Comparison of ENCODE assay signal across 23 cellular contexts in genomic region chr11:7611411-7611810, GRCh38.
"Had no signal": no experiment of that assay in that cellular context is flagged by ENCODE, and none has a peak within 500 bp of the region (broad histone marks: within the 10 kb centered on the region; RNA-seq: fewer than 3 reads in every experiment).

No MANE protein-coding gene starts in this region.

- H3K36me3 ChIP-seq: prostate gland had no signal

- H3K4me3 ChIP-seq: lung, prostate gland, suprapubic skin, transverse colon had no signal

- H3K27me3 ChIP-seq: foreskin keratinocyte, suprapubic skin, transverse colon had no signal

- H3K9me3 Mint-ChIP-seq: activated CD4-positive, alpha-beta T cell treated with anti-CD3 and anti-CD28 coated beads, Interleukin-2, amount 10 ng/mL, durations not matched to agents 24 days and 14 days; activated naive CD4-positive, alpha-beta T cell treated with anti-CD3 and anti-CD28 coated beads, Interleukin-2, amount 10 ng/mL, durations not matched to agents 7 days and 5 days; activated naive CD8-positive, alpha-beta T cell treated with anti-CD3 and anti-CD28 coated beads, Interleukin-2, amount 50 U/mL, for 24 hours; stimulated activated naive CD8-positive, alpha-beta T cell treated with anti-CD3 and anti-CD28 coated beads, Interleukin-15, Interleukin-2, amounts not matched to agents 100 ng/mL and 50 ng/mL, for 24 hours; T-cell had no signal

- H3K4me3 Mint-ChIP-seq: activated CD4-positive, alpha-beta T cell treated with anti-CD3 and anti-CD28 coated beads, Interleukin-2, amount 10 ng/mL, durations not matched to agents 24 days and 14 days; activated CD8-positive, alpha-beta T cell treated with anti-CD3 and anti-CD28 coated beads, Interleukin-2, amount 10 ng/mL, durations not matched to agents 7 days and 5 days; activated naive CD4-positive, alpha-beta T cell treated with anti-CD3 and anti-CD28 coated beads, Interleukin-2, amount 10 ng/mL, durations not matched to agents 7 days and 5 days; activated naive CD8-positive, alpha-beta T cell treated with anti-CD3 and anti-CD28 coated beads, Interleukin-2, amount 50 U/mL, for 24 hours; stimulated activated naive CD8-positive, alpha-beta T cell treated with anti-CD3 and anti-CD28 coated beads, Interleukin-15, Interleukin-2, amounts not matched to agents 100 ng/mL and 50 ng/mL, for 24 hours; T-cell had no signal

- H3K27ac Mint-ChIP-seq: activated CD4-positive, alpha-beta T cell treated with anti-CD3 and anti-CD28 coated beads, Interleukin-2, amount 10 ng/mL, durations not matched to agents 24 days and 14 days; activated CD8-positive, alpha-beta T cell treated with anti-CD3 and anti-CD28 coated beads, Interleukin-2, amount 10 ng/mL, durations not matched to agents 7 days and 5 days; activated naive CD4-positive, alpha-beta T cell treated with anti-CD3 and anti-CD28 coated beads, Interleukin-2, amount 10 ng/mL, durations not matched to agents 7 days and 5 days; activated naive CD8-positive, alpha-beta T cell treated with anti-CD3 and anti-CD28 coated beads, Interleukin-2, amount 50 U/mL, for 24 hours; stimulated activated naive CD8-positive, alpha-beta T cell treated with anti-CD3 and anti-CD28 coated beads, Interleukin-15, Interleukin-2, amounts not matched to agents 100 ng/mL and 50 ng/mL, for 24 hours; T-cell had no signal

- H3K9me3 ChIP-seq: prostate gland, suprapubic skin, transverse colon had no signal

- H3K4me1 Mint-ChIP-seq: activated CD4-positive, alpha-beta T cell treated with anti-CD3 and anti-CD28 coated beads, Interleukin-2, amount 10 ng/mL, durations not matched to agents 24 days and 14 days; activated naive CD4-positive, alpha-beta T cell treated with anti-CD3 and anti-CD28 coated beads, Interleukin-2, amount 10 ng/mL, durations not matched to agents 7 days and 5 days; activated naive CD8-positive, alpha-beta T cell treated with anti-CD3 and anti-CD28 coated beads, Interleukin-2, amount 50 U/mL, for 24 hours; T-cell had no signal

- H3K27ac ChIP-seq: epithelial cell of prostate, foreskin keratinocyte, transverse colon had no signal

- DNase-seq: activated CD4-positive, alpha-beta T cell treated with anti-CD3 and anti-CD28 coated beads, Interleukin-2, amount 10 ng/mL, durations not matched to agents 24 days and 14 days; activated CD4-positive, CD25-positive, alpha-beta regulatory T cell; activated CD8-positive, alpha-beta T cell treated with anti-CD3 and anti-CD28 coated beads, Interleukin-2, amount 10 ng/mL, durations not matched to agents 7 days and 5 days; activated effector memory CD4-positive, alpha-beta T cell treated with Interleukin-2 at 50 U/mL for 16 hours; activated naive CD4-positive, alpha-beta T cell treated with anti-CD3 and anti-CD28 coated beads, Interleukin-2, amount 10 ng/mL, durations not matched to agents 7 days and 5 days; activated naive CD8-positive, alpha-beta T cell treated with anti-CD3 and anti-CD28 coated beads, Interleukin-2, amount 50 U/mL, for 24 hours; activated T-cell treated with anti-CD3 and anti-CD28 coated beads, Interleukin-2, amount 50 U/mL, for 48 hours; anterior cingulate cortex; effector CD8-positive, alpha-beta T cell; foreskin keratinocyte; hippocampal formation; occipital lobe; right cardiac atrium; stimulated activated CD4-positive, alpha-beta T cell treated with anti-CD3 and anti-CD28 coated beads, Interleukin-15, amount 100 ng/mL, for 24 hours; stimulated activated CD4-positive, alpha-beta T cell treated with anti-CD3 and anti-CD28 coated beads, Interleukin-2, amount 100 ng/mL, for 48 hours; T-cell; T-helper 9 cell; transverse colon had no signal

- H3K27me3 Mint-ChIP-seq: activated CD4-positive, alpha-beta T cell treated with anti-CD3 and anti-CD28 coated beads, Interleukin-2, amount 10 ng/mL, durations not matched to agents 24 days and 14 days; activated naive CD4-positive, alpha-beta T cell treated with anti-CD3 and anti-CD28 coated beads, Interleukin-2, amount 10 ng/mL, durations not matched to agents 7 days and 5 days; activated naive CD8-positive, alpha-beta T cell treated with anti-CD3 and anti-CD28 coated beads, Interleukin-2, amount 50 U/mL, for 24 hours; stimulated activated naive CD8-positive, alpha-beta T cell treated with anti-CD3 and anti-CD28 coated beads, Interleukin-15, Interleukin-2, amounts not matched to agents 100 ng/mL and 50 ng/mL, for 24 hours; T-cell had no signal

- ATAC-seq: activated CD8-positive, alpha-beta T cell treated with anti-CD3 and anti-CD28 coated beads, Interleukin-2, amount 10 ng/mL, durations not matched to agents 7 days and 5 days; activated naive CD8-positive, alpha-beta T cell treated with anti-CD3 and anti-CD28 coated beads, Interleukin-2, amount 50 U/mL, for 24 hours; foreskin keratinocyte; right cardiac atrium; T-cell had no signal

- H3K4me1 ChIP-seq: prostate gland had no signal
